In the genomic region with DNA sequence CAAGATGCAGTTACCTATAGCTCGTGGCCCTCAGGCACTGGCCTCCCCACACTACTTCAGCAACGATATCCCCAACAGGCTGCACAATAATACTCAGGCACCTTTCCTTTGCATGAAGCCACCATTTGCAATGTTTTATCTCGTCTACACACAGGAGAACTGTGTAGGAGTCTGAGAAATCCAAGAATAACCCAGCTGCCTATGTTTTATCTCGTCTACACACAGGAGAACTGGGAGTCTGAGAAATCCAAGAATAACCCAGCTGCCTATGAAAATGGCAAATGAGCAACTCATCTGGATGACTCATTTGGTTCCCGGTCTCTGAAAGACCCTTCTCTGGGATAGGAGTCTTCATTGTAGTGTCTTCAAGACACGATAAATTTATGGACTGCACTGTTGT, we compare ENCODE assay signal across 36 cellular contexts.
"Had no signal": no experiment of that assay in that cellular context is flagged by ENCODE, and none has a peak within 500 bp of the region (broad histone marks: within the 10 kb centered on the region; RNA-seq: fewer than 3 reads in every experiment).

No MANE protein-coding gene starts in this region.

- FAIRE-seq: astrocyte, TTC549 had no signal

- H3K36me3 ChIP-seq: adrenal gland, brain microvascular endothelial cell, breast epithelium had no signal

- H3K36me3 Mint-ChIP-seq: activated naive CD4-positive, alpha-beta T cell treated with anti-CD3 and anti-CD28 coated beads, Interleukin-2, amount 50 U/mL, for 72 hours; activated naive CD8-positive, alpha-beta T cell treated with anti-CD3 and anti-CD28 coated beads for 36 hours had no signal

- H3K27me3 ChIP-seq: body of pancreas, brain microvascular endothelial cell had no signal

- H3K4me3 ChIP-seq: adrenal gland, body of pancreas, breast epithelium had no signal

- H3K4me1 Mint-ChIP-seq: activated B cell treated with CpG ODN at 0.5 μM for 24 hours; activated CD4-positive, alpha-beta T cell treated with anti-CD3 and anti-CD28 coated beads, Interleukin-2, amount 10 ng/mL, durations not matched to agents 24 days and 14 days; activated naive CD8-positive, alpha-beta T cell treated with anti-CD3 and anti-CD28 coated beads for 36 hours; activated T-helper 17 cell treated with anti-CD3 and anti-CD28 coated beads, Interleukin-2, amount 50 U/mL, for 72 hours had no signal

- H3K9me3 ChIP-seq: adrenal gland, body of pancreas, breast epithelium had no signal

- DNase-seq: activated B cell treated with CpG ODN at 0.5 μM for 24 hours; activated CD4-positive, alpha-beta memory T cell treated with anti-CD3 and anti-CD28 coated beads for 36 hours; activated CD4-positive, alpha-beta T cell treated with anti-CD3 and anti-CD28 coated beads for 4 hours; activated CD4-positive, alpha-beta T cell treated with anti-CD3 and anti-CD28 coated beads, Interleukin-2, amount 10 ng/mL, durations not matched to agents 24 days and 14 days; activated CD4-positive, alpha-beta T cell treated with anti-CD3 and anti-CD28 coated beads, Interleukin-2, amount 50 U/mL, for 1 hour; activated CD4-positive, alpha-beta T cell treated with anti-CD3 and anti-CD28 coated beads, Interleukin-2, amount 50 U/mL, for 4 hours; activated CD4-positive, CD25-positive, alpha-beta regulatory T cell treated with anti-CD3 and anti-CD28 coated beads, Interleukin-2, amount 50 U/mL, for 72 hours; activated CD8-positive, alpha-beta memory T cell treated with anti-CD3 and anti-CD28 coated beads, Interleukin-2, amount 50 U/mL, for 4 hours; activated CD8-positive, alpha-beta T cell treated with anti-CD3 and anti-CD28 coated beads for 36 hours; activated effector memory CD4-positive, alpha-beta T cell treated with anti-CD3 and anti-CD28 coated beads, Interleukin-2, amount 50 U/mL, for 16 hours; activated gamma-delta T cell treated with Interleukin-2 at 50 U/mL for 16 hours; activated naive CD4-positive, alpha-beta T cell; activated naive CD4-positive, alpha-beta T cell treated with anti-CD3 and anti-CD28 coated beads for 36 hours; activated naive CD4-positive, alpha-beta T cell treated with anti-CD3 and anti-CD28 coated beads, Interleukin-2, amount 50 U/mL, for 16 hours; activated naive CD8-positive, alpha-beta T cell treated with anti-CD3 and anti-CD28 coated beads for 36 hours; activated T-cell treated with anti-CD3 and anti-CD28 coated beads for 4 hours; activated T-cell treated with anti-CD3 and anti-CD28 coated beads, Interleukin-2, amount 50 U/mL, for 1 hour; activated T-cell treated with anti-CD3 and anti-CD28 coated beads, Interleukin-2, amount 50 U/mL, for 4 hours; activated T-cell treated with anti-CD3 and anti-CD28 coated beads, Interleukin-2, amount 50 U/mL, for 72 hours; adrenal gland; amniotic stem cell; aorta; body of pancreas; brain microvascular endothelial cell; central memory CD4-positive, alpha-beta T cell; T-helper 2 cell; T-helper 9 cell had no signal

- H3K9me3 Mint-ChIP-seq: activated B cell treated with CpG ODN at 0.5 μM for 24 hours; activated CD4-positive, alpha-beta memory T cell treated with anti-CD3 and anti-CD28 coated beads for 36 hours; activated CD4-positive, alpha-beta T cell treated with anti-CD3 and anti-CD28 coated beads, Interleukin-2, amount 10 ng/mL, durations not matched to agents 24 days and 14 days; activated naive CD4-positive, alpha-beta T cell treated with anti-CD3 and anti-CD28 coated beads for 36 hours; activated naive CD4-positive, alpha-beta T cell treated with anti-CD3 and anti-CD28 coated beads, Interleukin-2, amount 50 U/mL, for 72 hours; activated naive CD8-positive, alpha-beta T cell treated with anti-CD3 and anti-CD28 coated beads for 36 hours; activated T-cell treated with anti-CD3 and anti-CD28 coated beads, Interleukin-2, amount 50 U/mL, for 4 hours; activated T-cell treated with anti-CD3 and anti-CD28 coated beads, Interleukin-2, amount 50 U/mL, for 72 hours; activated T-helper 1 cell treated with anti-CD3 and anti-CD28 coated beads, Interleukin-12 subunit alpha, Interleukin-12 subunit beta, Interleukin-2, Interleukin-4 antibody, amounts not matched to agents 30 ng/mL and 10 ng/mL and 1 ng/mL, durations not matched to agents 14 hours and 24 hours and 36 hours; activated T-helper 17 cell treated with anti-CD3 and anti-CD28 coated beads, Interleukin-2, amount 50 U/mL, for 72 hours; T-helper 1 cell treated with Interleukin-12 subunit alpha and Interleukin-12 subunit beta and Interleukin-4 antibody, amounts not matched to agents 30 μg/mL and 1 μg/mL, for 36 hours; T-helper 2 cell treated with Interferon-gamma antibody and Interleukin-4, amounts not matched to agents 5 μg/mL and 100 μg/mL, for 36 hours had no signal

- H3K4me3 Mint-ChIP-seq: activated B cell treated with CpG ODN at 0.5 μM for 24 hours; activated CD4-positive, alpha-beta memory T cell treated with anti-CD3 and anti-CD28 coated beads for 36 hours; activated CD4-positive, alpha-beta T cell treated with anti-CD3 and anti-CD28 coated beads, Interleukin-2, amount 10 ng/mL, durations not matched to agents 24 days and 14 days; activated CD8-positive, alpha-beta T cell treated with anti-CD3 and anti-CD28 coated beads for 36 hours; activated naive CD4-positive, alpha-beta T cell treated with anti-CD3 and anti-CD28 coated beads for 36 hours; activated naive CD8-positive, alpha-beta T cell treated with anti-CD3 and anti-CD28 coated beads for 36 hours; activated T-cell treated with anti-CD3 and anti-CD28 coated beads, Interleukin-2, amount 50 U/mL, for 4 hours; activated T-cell treated with anti-CD3 and anti-CD28 coated beads, Interleukin-2, amount 50 U/mL, for 72 hours; activated T-helper 1 cell treated with anti-CD3 and anti-CD28 coated beads, Interleukin-12 subunit alpha, Interleukin-12 subunit beta, Interleukin-2, Interleukin-4 antibody, amounts not matched to agents 30 ng/mL and 10 ng/mL and 1 ng/mL, durations not matched to agents 14 hours and 24 hours and 36 hours; activated T-helper 17 cell treated with anti-CD3 and anti-CD28 coated beads, Interleukin-2, amount 50 U/mL, for 72 hours; T-helper 1 cell treated with Interleukin-12 subunit alpha and Interleukin-12 subunit beta and Interleukin-4 antibody, amounts not matched to agents 30 μg/mL and 1 μg/mL, for 36 hours; T-helper 2 cell treated with Interferon-gamma antibody and Interleukin-4, amounts not matched to agents 5 μg/mL and 100 μg/mL, for 36 hours had no signal

- ATAC-seq: activated CD8-positive, alpha-beta T cell treated with anti-CD3 and anti-CD28 coated beads for 36 hours; activated naive CD4-positive, alpha-beta T cell treated with anti-CD3 and anti-CD28 coated beads, Interleukin-2, amount 50 U/mL, for 72 hours; activated T-cell treated with anti-CD3 and anti-CD28 coated beads, Interleukin-2, amount 50 U/mL, for 4 hours; activated T-cell treated with anti-CD3 and anti-CD28 coated beads, Interleukin-2, amount 50 U/mL, for 72 hours; activated T-helper 17 cell treated with anti-CD3 and anti-CD28 coated beads, Interleukin-2, amount 50 U/mL, for 72 hours; body of pancreas had no signal

- H3K27ac Mint-ChIP-seq: activated B cell treated with CpG ODN at 0.5 μM for 24 hours; activated CD4-positive, alpha-beta memory T cell treated with anti-CD3 and anti-CD28 coated beads for 36 hours; activated CD8-positive, alpha-beta T cell treated with anti-CD3 and anti-CD28 coated beads for 36 hours; activated naive CD4-positive, alpha-beta T cell treated with anti-CD3 and anti-CD28 coated beads for 36 hours; activated naive CD4-positive, alpha-beta T cell treated with anti-CD3 and anti-CD28 coated beads, Interleukin-2, amount 50 U/mL, for 72 hours; activated naive CD8-positive, alpha-beta T cell treated with anti-CD3 and anti-CD28 coated beads for 36 hours; activated T-cell treated with anti-CD3 and anti-CD28 coated beads, Interleukin-2, amount 50 U/mL, for 72 hours; activated T-helper 1 cell treated with anti-CD3 and anti-CD28 coated beads, Interleukin-12 subunit alpha, Interleukin-12 subunit beta, Interleukin-2, Interleukin-4 antibody, amounts not matched to agents 30 ng/mL and 10 ng/mL and 1 ng/mL, durations not matched to agents 14 hours and 24 hours and 36 hours; activated T-helper 17 cell treated with anti-CD3 and anti-CD28 coated beads, Interleukin-2, amount 50 U/mL, for 72 hours; T-helper 1 cell treated with Interleukin-12 subunit alpha and Interleukin-12 subunit beta and Interleukin-4 antibody, amounts not matched to agents 30 μg/mL and 1 μg/mL, for 36 hours; T-helper 2 cell treated with Interferon-gamma antibody and Interleukin-4, amounts not matched to agents 5 μg/mL and 100 μg/mL, for 36 hours had no signal

- H3K27ac ChIP-seq: adrenal gland, body of pancreas, brain microvascular endothelial cell, breast epithelium, VCaP had no signal

- H3K4me1 ChIP-seq: adrenal gland, body of pancreas, breast epithelium had no signal
